Comparison of ENCODE assay signal across 1 cellular context in the genomic region with DNA sequence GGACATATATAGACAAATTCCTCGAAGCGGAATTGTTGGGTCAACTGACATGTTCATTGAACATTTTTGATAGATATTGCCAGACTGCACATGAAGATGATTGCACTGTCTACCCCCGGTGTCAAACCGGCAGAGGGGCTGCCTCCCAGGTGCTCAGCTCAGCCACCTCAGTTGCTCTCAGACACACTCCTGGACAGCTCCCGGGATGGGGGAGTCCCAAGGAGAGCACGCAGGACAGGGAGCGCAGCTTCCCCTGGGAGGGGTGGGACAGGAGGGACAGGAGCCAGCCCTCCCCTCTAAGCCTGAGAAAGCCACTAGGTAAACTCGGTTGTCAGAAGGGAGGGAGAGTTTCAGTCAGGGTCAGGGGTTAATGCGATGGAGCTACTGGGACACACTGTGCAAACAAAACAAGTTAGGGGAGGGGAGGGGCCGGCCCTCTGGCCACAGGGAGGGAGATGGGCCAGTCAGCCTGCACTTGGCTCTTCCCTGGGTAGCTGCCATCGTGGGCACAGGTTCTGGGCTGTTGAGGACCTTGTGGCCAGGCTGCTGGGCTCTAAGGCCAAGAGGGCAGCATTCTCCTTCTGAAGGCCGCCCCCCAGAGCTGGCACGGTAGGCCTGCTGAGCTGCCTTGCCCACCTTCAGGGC.
TF ChIP-seq lines count a peak whose summit lies in the region.

No MANE protein-coding gene starts in this region.

TF ChIP-seq in GM23338, 12 proteins besides CTCF, POLR2A, EP300 and RAD21:
- TF ChIP-seq, protein P1, sequence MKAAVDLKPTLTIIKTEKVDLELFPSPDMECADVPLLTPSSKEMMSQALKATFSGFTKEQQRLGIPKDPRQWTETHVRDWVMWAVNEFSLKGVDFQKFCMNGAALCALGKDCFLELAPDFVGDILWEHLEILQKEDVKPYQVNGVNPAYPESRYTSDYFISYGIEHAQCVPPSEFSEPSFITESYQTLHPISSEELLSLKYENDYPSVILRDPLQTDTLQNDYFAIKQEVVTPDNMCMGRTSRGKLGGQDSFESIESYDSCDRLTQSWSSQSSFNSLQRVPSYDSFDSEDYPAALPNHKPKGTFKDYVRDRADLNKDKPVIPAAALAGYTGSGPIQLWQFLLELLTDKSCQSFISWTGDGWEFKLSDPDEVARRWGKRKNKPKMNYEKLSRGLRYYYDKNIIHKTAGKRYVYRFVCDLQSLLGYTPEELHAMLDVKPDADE (IDR thresholded peaks at IDR 0.05) = no peak
- TF ChIP-seq STAT1 (IDR thresholded peaks at IDR 0.05; ENCODE audit: unreplicated experiment) = no peak
- TF ChIP-seq, protein P2, sequence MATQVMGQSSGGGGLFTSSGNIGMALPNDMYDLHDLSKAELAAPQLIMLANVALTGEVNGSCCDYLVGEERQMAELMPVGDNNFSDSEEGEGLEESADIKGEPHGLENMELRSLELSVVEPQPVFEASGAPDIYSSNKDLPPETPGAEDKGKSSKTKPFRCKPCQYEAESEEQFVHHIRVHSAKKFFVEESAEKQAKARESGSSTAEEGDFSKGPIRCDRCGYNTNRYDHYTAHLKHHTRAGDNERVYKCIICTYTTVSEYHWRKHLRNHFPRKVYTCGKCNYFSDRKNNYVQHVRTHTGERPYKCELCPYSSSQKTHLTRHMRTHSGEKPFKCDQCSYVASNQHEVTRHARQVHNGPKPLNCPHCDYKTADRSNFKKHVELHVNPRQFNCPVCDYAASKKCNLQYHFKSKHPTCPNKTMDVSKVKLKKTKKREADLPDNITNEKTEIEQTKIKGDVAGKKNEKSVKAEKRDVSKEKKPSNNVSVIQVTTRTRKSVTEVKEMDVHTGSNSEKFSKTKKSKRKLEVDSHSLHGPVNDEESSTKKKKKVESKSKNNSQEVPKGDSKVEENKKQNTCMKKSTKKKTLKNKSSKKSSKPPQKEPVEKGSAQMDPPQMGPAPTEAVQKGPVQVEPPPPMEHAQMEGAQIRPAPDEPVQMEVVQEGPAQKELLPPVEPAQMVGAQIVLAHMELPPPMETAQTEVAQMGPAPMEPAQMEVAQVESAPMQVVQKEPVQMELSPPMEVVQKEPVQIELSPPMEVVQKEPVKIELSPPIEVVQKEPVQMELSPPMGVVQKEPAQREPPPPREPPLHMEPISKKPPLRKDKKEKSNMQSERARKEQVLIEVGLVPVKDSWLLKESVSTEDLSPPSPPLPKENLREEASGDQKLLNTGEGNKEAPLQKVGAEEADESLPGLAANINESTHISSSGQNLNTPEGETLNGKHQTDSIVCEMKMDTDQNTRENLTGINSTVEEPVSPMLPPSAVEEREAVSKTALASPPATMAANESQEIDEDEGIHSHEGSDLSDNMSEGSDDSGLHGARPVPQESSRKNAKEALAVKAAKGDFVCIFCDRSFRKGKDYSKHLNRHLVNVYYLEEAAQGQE (IDR thresholded peaks at IDR 0.05; ENCODE audit: unreplicated experiment) = peak; percentile 50
